Comparison of ENCODE assay signal across 1 cellular context in genomic region chr13:106373304-106373988, GRCh38.
TF ChIP-seq lines count a peak whose summit lies in the region.

No MANE protein-coding gene starts in this region.

TF ChIP-seq in HEK293, 187 proteins besides CTCF, POLR2A, EP300 and RAD21 (continued from another document):
- TF ChIP-seq, protein P1, sequence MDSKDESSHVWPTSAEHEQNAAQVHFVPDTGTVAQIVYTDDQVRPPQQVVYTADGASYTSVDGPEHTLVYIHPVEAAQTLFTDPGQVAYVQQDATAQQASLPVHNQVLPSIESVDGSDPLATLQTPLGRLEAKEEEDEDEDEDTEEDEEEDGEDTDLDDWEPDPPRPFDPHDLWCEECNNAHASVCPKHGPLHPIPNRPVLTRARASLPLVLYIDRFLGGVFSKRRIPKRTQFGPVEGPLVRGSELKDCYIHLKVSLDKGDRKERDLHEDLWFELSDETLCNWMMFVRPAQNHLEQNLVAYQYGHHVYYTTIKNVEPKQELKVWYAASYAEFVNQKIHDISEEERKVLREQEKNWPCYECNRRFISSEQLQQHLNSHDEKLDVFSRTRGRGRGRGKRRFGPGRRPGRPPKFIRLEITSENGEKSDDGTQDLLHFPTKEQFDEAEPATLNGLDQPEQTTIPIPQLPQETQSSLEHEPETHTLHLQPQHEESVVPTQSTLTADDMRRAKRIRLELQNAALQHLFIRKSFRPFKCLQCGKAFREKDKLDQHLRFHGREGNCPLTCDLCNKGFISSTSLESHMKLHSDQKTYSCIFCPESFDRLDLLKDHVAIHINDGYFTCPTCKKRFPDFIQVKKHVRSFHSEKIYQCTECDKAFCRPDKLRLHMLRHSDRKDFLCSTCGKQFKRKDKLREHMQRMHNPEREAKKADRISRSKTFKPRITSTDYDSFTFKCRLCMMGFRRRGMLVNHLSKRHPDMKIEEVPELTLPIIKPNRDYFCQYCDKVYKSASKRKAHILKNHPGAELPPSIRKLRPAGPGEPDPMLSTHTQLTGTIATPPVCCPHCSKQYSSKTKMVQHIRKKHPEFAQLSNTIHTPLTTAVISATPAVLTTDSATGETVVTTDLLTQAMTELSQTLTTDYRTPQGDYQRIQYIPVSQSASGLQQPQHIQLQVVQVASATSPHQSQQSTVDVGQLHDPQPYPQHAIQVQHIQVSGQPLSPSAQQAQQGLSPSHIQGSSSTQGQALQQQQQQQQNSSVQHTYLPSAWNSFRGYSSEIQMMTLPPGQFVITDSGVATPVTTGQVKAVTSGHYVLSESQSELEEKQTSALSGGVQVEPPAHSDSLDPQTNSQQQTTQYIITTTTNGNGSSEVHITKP (tag by site-specific recombination; IDR thresholded peaks at IDR 0.05) = no peak
- no peak for TF ChIP-seq ZNF670 (tag by site-specific recombination; IDR thresholded peaks at IDR 0.05; ENCODE audit: low read depth)
- no peak for TF ChIP-seq ZNF223 (tag by site-specific recombination; IDR thresholded peaks at IDR 0.05)
- no peak for TF ChIP-seq INSM2 (tag by site-specific recombination; IDR thresholded peaks at IDR 0.05)
- TF ChIP-seq, protein P2, sequence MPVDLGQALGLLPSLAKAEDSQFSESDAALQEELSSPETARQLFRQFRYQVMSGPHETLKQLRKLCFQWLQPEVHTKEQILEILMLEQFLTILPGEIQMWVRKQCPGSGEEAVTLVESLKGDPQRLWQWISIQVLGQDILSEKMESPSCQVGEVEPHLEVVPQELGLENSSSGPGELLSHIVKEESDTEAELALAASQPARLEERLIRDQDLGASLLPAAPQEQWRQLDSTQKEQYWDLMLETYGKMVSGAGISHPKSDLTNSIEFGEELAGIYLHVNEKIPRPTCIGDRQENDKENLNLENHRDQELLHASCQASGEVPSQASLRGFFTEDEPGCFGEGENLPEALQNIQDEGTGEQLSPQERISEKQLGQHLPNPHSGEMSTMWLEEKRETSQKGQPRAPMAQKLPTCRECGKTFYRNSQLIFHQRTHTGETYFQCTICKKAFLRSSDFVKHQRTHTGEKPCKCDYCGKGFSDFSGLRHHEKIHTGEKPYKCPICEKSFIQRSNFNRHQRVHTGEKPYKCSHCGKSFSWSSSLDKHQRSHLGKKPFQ (tag by site-specific recombination; IDR thresholded peaks at IDR 0.05) = peak; percentile 52; the same call in 1 of the 2 replicates
- TF ChIP-seq ZNF654 (tag by site-specific recombination; IDR thresholded peaks at IDR 0.05; ENCODE audit: low read depth) = no peak
- TF ChIP-seq, protein P3, sequence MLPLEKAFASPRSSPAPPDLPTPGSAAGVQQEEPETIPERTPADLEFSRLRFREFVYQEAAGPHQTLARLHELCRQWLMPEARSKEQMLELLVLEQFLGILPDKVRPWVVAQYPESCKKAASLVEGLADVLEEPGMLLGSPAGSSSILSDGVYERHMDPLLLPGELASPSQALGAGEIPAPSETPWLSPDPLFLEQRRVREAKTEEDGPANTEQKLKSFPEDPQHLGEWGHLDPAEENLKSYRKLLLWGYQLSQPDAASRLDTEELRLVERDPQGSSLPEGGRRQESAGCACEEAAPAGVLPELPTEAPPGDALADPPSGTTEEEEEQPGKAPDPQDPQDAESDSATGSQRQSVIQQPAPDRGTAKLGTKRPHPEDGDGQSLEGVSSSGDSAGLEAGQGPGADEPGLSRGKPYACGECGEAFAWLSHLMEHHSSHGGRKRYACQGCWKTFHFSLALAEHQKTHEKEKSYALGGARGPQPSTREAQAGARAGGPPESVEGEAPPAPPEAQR (tag by site-specific recombination; IDR thresholded peaks at IDR 0.05) = no peak
- no peak for TF ChIP-seq ZNF529 (tag by site-specific recombination; IDR thresholded peaks at IDR 0.05; ENCODE audit: insufficient replicate concordance)
- TF ChIP-seq ZNF423 (tag by site-specific recombination; IDR thresholded peaks at IDR 0.05) = peak; percentile 71
- TF ChIP-seq YY2 (tag by site-specific recombination; IDR thresholded peaks at IDR 0.05) = no peak
- no peak for TF ChIP-seq ZNF391 (tag by site-specific recombination; IDR thresholded peaks at IDR 0.05; ENCODE audit: borderline replicate concordance, low read depth)
- no peak for TF ChIP-seq MYNN (tag by site-specific recombination; IDR thresholded peaks at IDR 0.05; ENCODE audit: borderline replicate concordance)
- no peak for TF ChIP-seq ZNF202 (tag by site-specific recombination; IDR thresholded peaks at IDR 0.05; ENCODE audit: borderline replicate concordance)
- TF ChIP-seq ZNF488 (tag by site-specific recombination; IDR thresholded peaks at IDR 0.05) = peak; percentile 43; the same call in 1 of the 2 replicates
- peak; percentile 77 for TF ChIP-seq ZIC2 (tag by site-specific recombination; IDR thresholded peaks at IDR 0.05)
- peak; percentile 56; the same call in 1 of the 2 replicates for TF ChIP-seq ZNF24 (tag by site-specific recombination; IDR thresholded peaks at IDR 0.05)
- peak; percentile 92 for TF ChIP-seq ZBTB44 (tag by site-specific recombination; IDR thresholded peaks at IDR 0.05)
- TF ChIP-seq OSR2 (tag by site-specific recombination; IDR thresholded peaks at IDR 0.05) = peak; percentile 76
- TF ChIP-seq KLF9 (tag by site-specific recombination; IDR thresholded peaks at IDR 0.05; ENCODE audit: low read depth) = no peak
- no peak for TF ChIP-seq ZBTB8A (tag by site-specific recombination; IDR thresholded peaks at IDR 0.05)
- TF ChIP-seq ZFP41 (tag by site-specific recombination; IDR thresholded peaks at IDR 0.05; ENCODE audit: borderline replicate concordance) = no peak
- TF ChIP-seq ZNF335 (tag by site-specific recombination; conservative IDR thresholded peaks at IDR 0.05) = 0 out of 2 replicates have a peak, but pooled peaks have one; percentile 15
- TF ChIP-seq ZBTB1 (tag by site-specific recombination; IDR thresholded peaks at IDR 0.05) = no peak
- TF ChIP-seq ZNF266 (tag by site-specific recombination; IDR thresholded peaks at IDR 0.05; ENCODE audit: low read depth) = no peak
- no peak for TF ChIP-seq PATZ1 (tag by site-specific recombination; IDR thresholded peaks at IDR 0.05)
- TF ChIP-seq SCRT1 (tag by site-specific recombination; IDR thresholded peaks at IDR 0.05; ENCODE audit: borderline replicate concordance) = peak; percentile 51; the same call in 1 of the 2 replicates
- no peak for TF ChIP-seq ZNF530 (tag by site-specific recombination; IDR thresholded peaks at IDR 0.05; ENCODE audit: low read depth)
- TF ChIP-seq SETDB1 (IDR thresholded peaks at IDR 0.05; ENCODE audit: insufficient read length, low read length) = no peak
- TF ChIP-seq ZNF175 (tag by site-specific recombination; IDR thresholded peaks at IDR 0.05) = no peak
- TF ChIP-seq ZNF624 (tag by site-specific recombination; IDR thresholded peaks at IDR 0.05) = no peak
- TF ChIP-seq HOXC10 (CRISPR knock-in tag; IDR thresholded peaks at IDR 0.05) = no peak
- no peak for TF ChIP-seq BCL6B (tag by site-specific recombination; IDR thresholded peaks at IDR 0.05)
